ENCODE assay signal across 8 cellular contexts in genomic region chr12:116172224-116172849, GRCh38.
DNase-seq lines count a peak whose midpoint lies in the region; ATAC-seq lines count a peak whose summit lies in the region.

No MANE protein-coding gene starts in this region.

- CTCF ChIA-PET in activated CD4-positive, alpha-beta memory T cell treated with anti-CD3 and anti-CD28 coated beads for 36 hours (lab: Charles Lee): interaction anchor here (0.7 to 1.7 kb wide), 6 partner anchors 32 to 119 kb away, joined by 3 to 6 read pairs (median 3); no protein-coding TSS in a partner anchor

- peak; percentile 71 for DNase-seq in activated CD4-positive, alpha-beta memory T cell treated with anti-CD3 and anti-CD28 coated beads for 36 hours
- peak; percentile 8 to 20 for DNase-seq in stimulated activated CD4-positive, alpha-beta T cell treated with anti-CD3 and anti-CD28 coated beads, Interleukin-12 subunit alpha, Interleukin-12 subunit beta, amount 100 ng/mL, for 24 hours (ENCODE audit: low read depth in 2 of 2)
- no peak for DNase-seq in NK-92 treated with Interleukin-12 subunit alpha and Interleukin-12 subunit beta, amount 100 ng/mL, for 24 hours (lab: John Stamatoyannopoulos, UW)
- DNase-seq in foreskin melanocyte: no peak
- DNase-seq in HuH-7.5 (ENCODE audit: low spot score): no peak
- DNase-seq in glomerular visceral epithelial cell (ENCODE audit: extremely low spot score): no peak

- POLR2A ChIA-PET in activated CD4-positive, alpha-beta memory T cell treated with anti-CD3 and anti-CD28 coated beads for 36 hours (lab: Charles Lee): interaction anchor here (0.6 to 0.7 kb wide), 3 partner anchors 11 to 374 kb away, joined by 3 read pairs; no protein-coding TSS in a partner anchor

- H3K9me3 Mint-ChIP-seq in activated CD4-positive, alpha-beta memory T cell treated with anti-CD3 and anti-CD28 coated beads for 36 hours: no peaks in the 10 kb centered on the region

- peaks cover 69% of the 10 kb centered on the region for H3K4me1 Mint-ChIP-seq in activated CD4-positive, alpha-beta memory T cell treated with anti-CD3 and anti-CD28 coated beads for 36 hours (ENCODE audit: low read depth)

- peak overlapping the region; percentile 56 for H3K4me3 Mint-ChIP-seq in activated CD4-positive, alpha-beta memory T cell treated with anti-CD3 and anti-CD28 coated beads for 36 hours

- no peaks in the 10 kb centered on the region for H3K36me3 Mint-ChIP-seq in activated CD4-positive, alpha-beta memory T cell treated with anti-CD3 and anti-CD28 coated beads for 36 hours

- H3K27me3 Mint-ChIP-seq in activated CD4-positive, alpha-beta memory T cell treated with anti-CD3 and anti-CD28 coated beads for 36 hours: no peaks in the 10 kb centered on the region

- intact Hi-C loops in activated CD4-positive, alpha-beta memory T cell treated with anti-CD3 and anti-CD28 coated beads for 36 hours (cut with micrococcal nuclease): loop anchor here (1.0 to 2.0 kb wide), 5 partner anchors 16 to 106 kb away; no protein-coding TSS in a partner anchor

- peak; percentile 80 for ATAC-seq in GM19372 (IDR thresholded peaks at IDR 0.05; ENCODE audit: low read depth, unreplicated experiment)
- peak; percentile 81 for ATAC-seq in HG03103 (IDR thresholded peaks at IDR 0.05; ENCODE audit: low read depth, unreplicated experiment)

- H3K27ac Mint-ChIP-seq in activated CD4-positive, alpha-beta memory T cell treated with anti-CD3 and anti-CD28 coated beads for 36 hours: peak overlapping the region; percentile 92

Comparison
In these comparisons a context has a peak if more than half of its experiments do, and no peak if none do; other contexts are left out.
1. DNase-seq: peak in activated CD4-positive, alpha-beta memory T cell treated with anti-CD3 and anti-CD28 coated beads for 36 hours (single experiment) and stimulated activated CD4-positive, alpha-beta T cell treated with anti-CD3 and anti-CD28 coated beads, Interleukin-12 subunit alpha, Interleukin-12 subunit beta, amount 100 ng/mL, for 24 hours (2 of 2); none in NK-92 treated with Interleukin-12 subunit alpha and Interleukin-12 subunit beta, amount 100 ng/mL, for 24 hours (single experiment), foreskin melanocyte (single experiment), HuH-7.5 (single experiment) and glomerular visceral epithelial cell (single experiment).